Comparison of ENCODE assay signal across 8 cellular contexts in genomic region chr2:231677632-231678104, GRCh38. TPM values are rescaled to one million over a fixed set of nuclear protein-coding genes. Genes with fewer than 3 reads are reported as not detected.
DNase-seq lines count a peak whose midpoint lies in the region; ATAC-seq and TF ChIP-seq lines count a peak whose summit lies in the region.

No MANE protein-coding gene starts in this region.

- peaks cover 72% of the 10 kb centered on the region for H3K4me1 Mint-ChIP-seq in nephron progenitor cell

- TF ChIP-seq CTCF in esophagus squamous epithelium (IDR thresholded peaks at IDR 0.05): peak; percentile 91 to 100 (median 99)
- TF ChIP-seq CTCF in nephron progenitor cell (IDR thresholded peaks at IDR 0.05): peak; percentile 93

- peaks cover 26 to 71% (median 33%) of the 10 kb centered on the region in 3 donors for H3K4me1 ChIP-seq in esophagus squamous epithelium

- no peaks in the 10 kb centered on the region for H3K36me3 ChIP-seq in esophagus squamous epithelium

- no peak for TF ChIP-seq POLR2A in esophagus squamous epithelium (IDR thresholded peaks at IDR 0.05)

- WGBS in esophagus squamous epithelium, 2 donors: 0 to 2% methylated on average over 8 of the region's 8 CpGs

- no peaks in the 10 kb centered on the region for H3K27me3 ChIP-seq in esophagus squamous epithelium

- DNase-seq in DMS79 (lab: John Stamatoyannopoulos, UW): peak; percentile 69
- peak; percentile 77 for DNase-seq in KG1 (lab: John Stamatoyannopoulos, UW)
- DNase-seq in OCI-M2 (lab: John Stamatoyannopoulos, UW; ENCODE audit: unreplicated experiment): peak; percentile 83
- peak; percentile 81 for DNase-seq in activated T-cell treated with anti-CD3 and anti-CD28 coated beads for 4 hours
- DNase-seq in esophagus squamous epithelium (lab: John Stamatoyannopoulos, UW): peak; percentile 34
- peak; percentile 82 for DNase-seq in nephron progenitor cell
- peak; percentile 62 for DNase-seq in stromal cell of bone marrow (ENCODE audit: low read depth)

- H3K9me3 ChIP-seq in esophagus squamous epithelium: no peaks in the 10 kb centered on the region

- no peak overlapping the region for H3K27ac Mint-ChIP-seq in nephron progenitor cell

- H3K4me3 Mint-ChIP-seq in nephron progenitor cell: no peak overlapping the region

- H3K27me3 Mint-ChIP-seq in nephron progenitor cell (ENCODE audit: low read depth, poor library complexity): peaks cover 4% of the 10 kb centered on the region

- no peak overlapping the region for H3K4me3 ChIP-seq in esophagus squamous epithelium

- intact Hi-C loops in esophagus squamous epithelium (cut with DNase I): loop anchor here (2.0 to 10.0 kb wide), 2 partner anchors 37 to 107 kb away; partner anchors contain the start of genes COPS7B and PDE6D

- ATAC-seq in HG03135 (IDR thresholded peaks at IDR 0.05; ENCODE audit: unreplicated experiment): no peak

- no peaks in the 10 kb centered on the region for H3K36me3 Mint-ChIP-seq in nephron progenitor cell (ENCODE audit: low read depth)

- H3K9me3 Mint-ChIP-seq in nephron progenitor cell: no peaks in the 10 kb centered on the region

- peak overlapping the region in 1 of 4 donors; percentile 21 for H3K27ac ChIP-seq in esophagus squamous epithelium

RNA-seq across cellular contexts. Expression of gene PTMA, which starts 30.7 kb away (rescaled TPM):
- 1,000 to 10,000 TPM in 2 of 4 donors, 100 to 1,000 TPM in 2; 670 to 1,121 (median 903) TPM for total RNA-seq in esophagus squamous epithelium
